6 cellular contexts compared by ENCODE assay signal in genomic region chr22:38699784-38700183, GRCh38. TPM values are rescaled to one million over a fixed set of nuclear protein-coding genes. Genes with fewer than 3 reads are reported as not detected.
DNase-seq lines count a peak whose midpoint lies in the region; ATAC-seq and TF ChIP-seq lines count a peak whose summit lies in the region.

No MANE protein-coding gene starts in this region.

- peaks cover 35% of the 10 kb centered on the region for H3K4me1 ChIP-seq in HUES6 (ENCODE audit: control insufficient read depth, insufficient read depth, low read length)

- peaks cover 7% of the 10 kb centered on the region for H3K36me3 Mint-ChIP-seq in natural killer cell treated with Interleukin-12 subunit alpha and Interleukin-12 subunit beta and Interleukin-15 and Interleukin-18, amount 100 ng/mL, for 72 hours

- H3K4me3 ChIP-seq in HUES6 (ENCODE audit: low read depth, low read length), result peak overlapping the region; percentile 98
- peak overlapping the region; percentile 87 for H3K4me3 ChIP-seq in brain microvascular endothelial cell (ENCODE audit: low read depth, low read length)

- TF ChIP-seq CTCF in brain microvascular endothelial cell (IDR thresholded peaks at IDR 0.05; ENCODE audit: low read depth, low read length, missing control alignments), result no peak

- H3K9me3 Mint-ChIP-seq in natural killer cell treated with Interleukin-12 subunit alpha and Interleukin-12 subunit beta and Interleukin-15 and Interleukin-18, amount 100 ng/mL, for 72 hours, result no peaks in the 10 kb centered on the region

- in situ Hi-C loops in brain microvascular endothelial cell (cut with HindIII; ENCODE audit: low pct_ligation_motif_present, low sequenced_read_pairs), result no loop called here

- H3K9me3 ChIP-seq in HUES6 (ENCODE audit: control insufficient read depth, insufficient read depth, low read depth, low read length), result no peaks in the 10 kb centered on the region

- H3K27me3 ChIP-seq in HUES6 (ENCODE audit: control insufficient read depth, insufficient read depth, low read length) (no peaks in the 10 kb centered on the region), brain microvascular endothelial cell (replicated peaks) (no peaks in the 10 kb centered on the region)

- H3K27ac ChIP-seq in HUES6 (ENCODE audit: low read depth, low read length) (no peak overlapping the region), brain microvascular endothelial cell (peak overlapping the region; percentile 97)

- no peak for DNase-seq in brain microvascular endothelial cell
- DNase-seq in natural killer cell treated with Interleukin-12 subunit alpha and Interleukin-12 subunit beta and Interleukin-15 and Interleukin-18, amount 100 ng/mL, for 72 hours (ENCODE audit: low spot score), result no peak
- no peak for DNase-seq in NCI-H146 treated with DMSO at 0.1 percent for 48 hours (lab: John Stamatoyannopoulos, UW; ENCODE audit: unreplicated experiment)

- H3K36me3 ChIP-seq in HUES6 (ENCODE audit: control insufficient read depth, insufficient read depth, low read length) (peaks cover 10% of the 10 kb centered on the region), brain microvascular endothelial cell (replicated peaks) (peaks cover 4% of the 10 kb centered on the region)

- no peak for ATAC-seq in natural killer cell treated with Interleukin-12 subunit alpha and Interleukin-12 subunit beta and Interleukin-15 and Interleukin-18, amount 100 ng/mL, for 72 hours
- ATAC-seq in GM18502 (IDR thresholded peaks at IDR 0.05; ENCODE audit: poor library complexity, unreplicated experiment), result no peak
- ATAC-seq in GM21786 (IDR thresholded peaks at IDR 0.05; ENCODE audit: unreplicated experiment), result no peak

- peaks cover 47 to 49% of the 10 kb centered on the region in 2 donors for H3K4me1 Mint-ChIP-seq in natural killer cell treated with Interleukin-12 subunit alpha and Interleukin-12 subunit beta and Interleukin-15 and Interleukin-18, amount 100 ng/mL, for 72 hours (ENCODE audit: low read depth in 2 of 2)

- peak overlapping the region; percentile 94 for H3K9ac ChIP-seq in HUES6 (ENCODE audit: low read length)

- peak overlapping the region; percentile 80 to 92 for H3K27ac Mint-ChIP-seq in natural killer cell treated with Interleukin-12 subunit alpha and Interleukin-12 subunit beta and Interleukin-15 and Interleukin-18, amount 100 ng/mL, for 72 hours

- H3K27me3 Mint-ChIP-seq in natural killer cell treated with Interleukin-12 subunit alpha and Interleukin-12 subunit beta and Interleukin-15 and Interleukin-18, amount 100 ng/mL, for 72 hours, result no peaks in the 10 kb centered on the region

- peak overlapping the region; percentile 86 for H3K4me3 Mint-ChIP-seq in natural killer cell treated with Interleukin-12 subunit alpha and Interleukin-12 subunit beta and Interleukin-15 and Interleukin-18, amount 100 ng/mL, for 72 hours

RNA-seq across cellular contexts. Expression of gene JOSD1, which starts 1.0 kb away (rescaled TPM):
- 10 to 100 TPM; 53.6 to 62.3 TPM for total RNA-seq in natural killer cell treated with Interleukin-12 subunit alpha and Interleukin-12 subunit beta and Interleukin-15 and Interleukin-18, amount 100 ng/mL, for 72 hours

RNA-seq across cellular contexts. Expression of gene GTPBP1, which starts 6.0 kb away (rescaled TPM):
- total RNA-seq in natural killer cell treated with Interleukin-12 subunit alpha and Interleukin-12 subunit beta and Interleukin-15 and Interleukin-18, amount 100 ng/mL, for 72 hours, result 100 to 1,000 TPM; 135 to 192 TPM

RNA-seq across cellular contexts. Expression of gene TOMM22, which starts 18.0 kb away (rescaled TPM):
- total RNA-seq in natural killer cell treated with Interleukin-12 subunit alpha and Interleukin-12 subunit beta and Interleukin-15 and Interleukin-18, amount 100 ng/mL, for 72 hours, result 100 to 1,000 TPM; 109 to 153 TPM

RNA-seq across cellular contexts. Expression of gene CBY1, which starts 43.3 kb away (rescaled TPM):
- 10 to 100 TPM in 1 of 2 donors, 1 to 10 TPM in 1; 8.7 to 12.4 TPM for total RNA-seq in natural killer cell treated with Interleukin-12 subunit alpha and Interleukin-12 subunit beta and Interleukin-15 and Interleukin-18, amount 100 ng/mL, for 72 hours

RNA-seq across cellular contexts. Expression of gene FAM227A, which starts 43.6 kb away (rescaled TPM):
- under 1 TPM in 1 of 2 donors, not detected in 1; 0.59 TPM for total RNA-seq in natural killer cell treated with Interleukin-12 subunit alpha and Interleukin-12 subunit beta and Interleukin-15 and Interleukin-18, amount 100 ng/mL, for 72 hours
